ENCODE assay signal across 10 cellular contexts in genomic region chr3:12750658-12751071, GRCh38. TPM values are rescaled to one million over a fixed set of nuclear protein-coding genes. Genes with fewer than 3 reads are reported as not detected.
DNase-seq lines count a peak whose midpoint lies in the region; ATAC-seq and TF ChIP-seq lines count a peak whose summit lies in the region.
"Had no signal": no experiment of that assay in that cellular context is flagged by ENCODE, and none has a peak within 500 bp of the region (broad histone marks: within the 10 kb centered on the region; RNA-seq: fewer than 3 reads in every experiment).

No MANE protein-coding gene starts in this region.

- no peaks in the 10 kb centered on the region for H3K9me3 ChIP-seq in adipocyte (ENCODE audit: control insufficient read depth, low read length)
- H3K9me3 ChIP-seq: upper lobe of left lung had no signal

- H3K27me3 Mint-ChIP-seq in endothelial cell (ENCODE audit: unreplicated experiment) = peaks cover 3% of the 10 kb centered on the region

- no peak overlapping the region for H3K4me3 Mint-ChIP-seq in endothelial cell (ENCODE audit: unreplicated experiment)

- no peaks in the 10 kb centered on the region for H3K36me3 ChIP-seq in adipocyte (ENCODE audit: control insufficient read depth, insufficient read depth, low read length, severe bottlenecking)
- H3K36me3 ChIP-seq: upper lobe of left lung had no signal

- ATAC-seq in GM18498 (IDR thresholded peaks at IDR 0.05; ENCODE audit: unreplicated experiment) (peak; percentile 53), HG03432 (IDR thresholded peaks at IDR 0.05; ENCODE audit: unreplicated experiment) (peak; percentile 63), GM19397 (IDR thresholded peaks at IDR 0.05; ENCODE audit: unreplicated experiment) (no peak)

- no peak for TF ChIP-seq CTCF in endothelial cell (IDR thresholded peaks at IDR 0.05; ENCODE audit: unreplicated experiment)

- H3K36me3 Mint-ChIP-seq in endothelial cell (ENCODE audit: low read depth, unreplicated experiment) = no peaks in the 10 kb centered on the region

- DNase-seq in adipocyte (ENCODE audit: low read depth) (peak; percentile 54), skeletal muscle cell (ENCODE audit: low read depth) (peak; percentile 56), NCI-H510A treated with DMSO at 0.1 percent for 48 hours (lab: John Stamatoyannopoulos, UW) (no peak), NOMO-1 treated with dmso at 0.1 percent for 144 hours (lab: John Stamatoyannopoulos, UW; ENCODE audit: unreplicated experiment) (no peak), endothelial cell (ENCODE audit: low spot score) (no peak)

- H3K9ac ChIP-seq in adipocyte (ENCODE audit: low read length) = no peak overlapping the region

- H3K9me3 Mint-ChIP-seq in endothelial cell (ENCODE audit: unreplicated experiment) = no peaks in the 10 kb centered on the region

- H3K4me3 ChIP-seq in adipocyte (ENCODE audit: low read length) = no peak overlapping the region
- H3K4me3 ChIP-seq in skeletal muscle cell (ENCODE audit: low read depth, low read length) = no peak overlapping the region
- H3K4me3 ChIP-seq: upper lobe of left lung had no signal

- H3K27ac Mint-ChIP-seq in endothelial cell (ENCODE audit: unreplicated experiment) = no peak overlapping the region

- H3K4me1 Mint-ChIP-seq in endothelial cell (ENCODE audit: unreplicated experiment) = peaks cover 10% of the 10 kb centered on the region

- H3K27me3 ChIP-seq in adipocyte (replicated peaks; ENCODE audit: control insufficient read depth, insufficient read depth, low read length) = peaks cover 25% of the 10 kb centered on the region
- H3K27me3 ChIP-seq: upper lobe of left lung had no signal

- H3K4me1 ChIP-seq in adipocyte (ENCODE audit: control insufficient read depth, insufficient read depth, low read length) = peaks cover 14% of the 10 kb centered on the region

RNA-seq across cellular contexts. Expression of gene TMEM40, which starts 8.4 kb away (rescaled TPM):
- total RNA-seq in endothelial cell (ENCODE audit: unreplicated experiment) = not detected
- total RNA-seq: glomerular endothelial cell had no signal

RNA-seq across cellular contexts. Expression of gene CAND2, which starts 45.8 kb away (rescaled TPM):
- total RNA-seq in endothelial cell (ENCODE audit: unreplicated experiment) = 1.8 TPM

Comparison
In these comparisons a context has a peak if more than half of its experiments do, and no peak if none do; other contexts are left out.
1. DNase-seq: peak in adipocyte (single experiment) and skeletal muscle cell (single experiment); none in NCI-H510A treated with DMSO at 0.1 percent for 48 hours (single experiment), NOMO-1 treated with dmso at 0.1 percent for 144 hours (single experiment) and endothelial cell (single experiment).